In genomic region chr10:5387169-5387568, GRCh38 we compare ENCODE assay signal across 18 cellular contexts. TPM values are rescaled to one million over a fixed set of nuclear protein-coding genes. Genes with fewer than 3 reads are reported as not detected.
DNase-seq lines count a peak whose midpoint lies in the region; ATAC-seq lines count a peak whose summit lies in the region.
"Had no signal": no experiment of that assay in that cellular context is flagged by ENCODE, and none has a peak within 500 bp of the region (broad histone marks: within the 10 kb centered on the region; RNA-seq: fewer than 3 reads in every experiment).

No MANE protein-coding gene starts in this region.

- intact Hi-C loops in activated CD4-positive, alpha-beta T cell treated with anti-CD3 and anti-CD28 coated beads for 36 hours (cut with DNase I, micrococcal nuclease): no loop called here
- intact Hi-C loops in activated CD4-positive, alpha-beta T cell treated with anti-CD3 and anti-CD28 coated beads, Interleukin-2, amount 10 ng/mL, durations not matched to agents 24 days and 14 days (cut with micrococcal nuclease): no loop called here
- intact Hi-C loops in activated CD4-positive, alpha-beta memory T cell treated with anti-CD3 and anti-CD28 coated beads for 36 hours (cut with micrococcal nuclease): no loop called here

- ATAC-seq in activated CD4-positive, alpha-beta T cell treated with anti-CD3 and anti-CD28 coated beads for 36 hours: peak; percentile 60
- ATAC-seq in GM19351 (IDR thresholded peaks at IDR 0.05; ENCODE audit: unreplicated experiment): peak; percentile 51
- ATAC-seq in stimulated activated effector memory CD8-positive, alpha-beta T cell treated with anti-CD3 and anti-CD28 coated beads, Interleukin-12 subunit alpha, Interleukin-12 subunit beta, amount 100 ng/mL, for 72 hours: peak; percentile 50

- POLR2A ChIA-PET in activated CD4-positive, alpha-beta T cell treated with anti-CD3 and anti-CD28 coated beads for 36 hours (lab: Charles Lee): no interaction called here
- POLR2A ChIA-PET in activated CD4-positive, alpha-beta memory T cell treated with anti-CD3 and anti-CD28 coated beads for 36 hours (lab: Charles Lee): no interaction called here

- peaks cover 28% of the 10 kb centered on the region for H3K9me3 Mint-ChIP-seq in activated CD4-positive, alpha-beta T cell treated with anti-CD3 and anti-CD28 coated beads for 36 hours (ENCODE audit: low read depth)
- H3K9me3 Mint-ChIP-seq in activated CD4-positive, alpha-beta T cell treated with anti-CD3 and anti-CD28 coated beads, Interleukin-2, amount 10 ng/mL, durations not matched to agents 24 days and 14 days: peaks cover 29% of the 10 kb centered on the region
- H3K9me3 Mint-ChIP-seq in stimulated activated effector memory CD8-positive, alpha-beta T cell treated with anti-CD3 and anti-CD28 coated beads, Interleukin-12 subunit alpha, Interleukin-12 subunit beta, amount 100 ng/mL, for 72 hours: peaks cover 24% of the 10 kb centered on the region
- H3K9me3 Mint-ChIP-seq in activated CD4-positive, alpha-beta memory T cell treated with anti-CD3 and anti-CD28 coated beads for 36 hours: peaks cover 29% of the 10 kb centered on the region

- no peak for DNase-seq in activated CD4-positive, alpha-beta T cell treated with anti-CD3 and anti-CD28 coated beads for 36 hours
- DNase-seq in activated CD4-positive, alpha-beta T cell treated with anti-CD3 and anti-CD28 coated beads, Interleukin-2, amount 10 ng/mL, durations not matched to agents 24 days and 14 days: no peak
- DNase-seq in dermis blood vessel endothelial cell (peak; percentile 13), superior temporal gyrus (ENCODE audit: extremely low spot score) (no peak), NCI-H748 treated with DMSO at 0.1 percent for 48 hours (lab: John Stamatoyannopoulos, UW) (no peak)
- DNase-seq in stimulated activated effector memory CD8-positive, alpha-beta T cell treated with anti-CD3 and anti-CD28 coated beads, Interleukin-12 subunit alpha, Interleukin-12 subunit beta, amount 100 ng/mL, for 72 hours (ENCODE audit: low spot score in 2 of 2): no peak
- DNase-seq in activated CD4-positive, alpha-beta memory T cell treated with anti-CD3 and anti-CD28 coated beads for 36 hours: no peak
- DNase-seq: CD4-positive, alpha-beta T cell; CD8-positive, alpha-beta memory T cell; DMS 273 treated with DMSO at 0.1 percent for 48 hours; DMS79; EL; GDM1; GOT3; HFFc6 had no signal

- no peak overlapping the region for H3K27ac Mint-ChIP-seq in activated CD4-positive, alpha-beta T cell treated with anti-CD3 and anti-CD28 coated beads for 36 hours
- no peak overlapping the region for H3K27ac Mint-ChIP-seq in activated CD4-positive, alpha-beta T cell treated with anti-CD3 and anti-CD28 coated beads, Interleukin-2, amount 10 ng/mL, durations not matched to agents 24 days and 14 days
- H3K27ac Mint-ChIP-seq in stimulated activated effector memory CD8-positive, alpha-beta T cell treated with anti-CD3 and anti-CD28 coated beads, Interleukin-12 subunit alpha, Interleukin-12 subunit beta, amount 100 ng/mL, for 72 hours: no peak overlapping the region
- H3K27ac Mint-ChIP-seq in activated CD4-positive, alpha-beta memory T cell treated with anti-CD3 and anti-CD28 coated beads for 36 hours: no peak overlapping the region
- H3K27ac Mint-ChIP-seq: B cell; CD14-positive monocyte; CD4-positive, alpha-beta T cell; CD8-positive, alpha-beta memory T cell; HFFc6 had no signal

- no peaks in the 10 kb centered on the region for H3K36me3 Mint-ChIP-seq in activated CD4-positive, alpha-beta T cell treated with anti-CD3 and anti-CD28 coated beads for 36 hours (ENCODE audit: low read depth)
- no peaks in the 10 kb centered on the region for H3K36me3 Mint-ChIP-seq in activated CD4-positive, alpha-beta T cell treated with anti-CD3 and anti-CD28 coated beads, Interleukin-2, amount 10 ng/mL, durations not matched to agents 24 days and 14 days (ENCODE audit: low read depth)
- H3K36me3 Mint-ChIP-seq in stimulated activated effector memory CD8-positive, alpha-beta T cell treated with anti-CD3 and anti-CD28 coated beads, Interleukin-12 subunit alpha, Interleukin-12 subunit beta, amount 100 ng/mL, for 72 hours: no peaks in the 10 kb centered on the region
- peaks cover 8% of the 10 kb centered on the region for H3K36me3 Mint-ChIP-seq in activated CD4-positive, alpha-beta memory T cell treated with anti-CD3 and anti-CD28 coated beads for 36 hours
- H3K36me3 Mint-ChIP-seq: CD14-positive monocyte had no signal

- H3K27me3 Mint-ChIP-seq in activated CD4-positive, alpha-beta T cell treated with anti-CD3 and anti-CD28 coated beads for 36 hours: peaks cover 4% of the 10 kb centered on the region
- no peaks in the 10 kb centered on the region for H3K27me3 Mint-ChIP-seq in activated CD4-positive, alpha-beta T cell treated with anti-CD3 and anti-CD28 coated beads, Interleukin-2, amount 10 ng/mL, durations not matched to agents 24 days and 14 days
- peaks cover 5% of the 10 kb centered on the region for H3K27me3 Mint-ChIP-seq in activated CD4-positive, alpha-beta memory T cell treated with anti-CD3 and anti-CD28 coated beads for 36 hours

- no peak overlapping the region for H3K4me3 Mint-ChIP-seq in activated CD4-positive, alpha-beta T cell treated with anti-CD3 and anti-CD28 coated beads for 36 hours
- H3K4me3 Mint-ChIP-seq in activated CD4-positive, alpha-beta T cell treated with anti-CD3 and anti-CD28 coated beads, Interleukin-2, amount 10 ng/mL, durations not matched to agents 24 days and 14 days: no peak overlapping the region
- H3K4me3 Mint-ChIP-seq in stimulated activated effector memory CD8-positive, alpha-beta T cell treated with anti-CD3 and anti-CD28 coated beads, Interleukin-12 subunit alpha, Interleukin-12 subunit beta, amount 100 ng/mL, for 72 hours: no peak overlapping the region
- H3K4me3 Mint-ChIP-seq in activated CD4-positive, alpha-beta memory T cell treated with anti-CD3 and anti-CD28 coated beads for 36 hours: no peak overlapping the region
- H3K4me3 Mint-ChIP-seq: B cell; CD14-positive monocyte; CD4-positive, alpha-beta T cell; CD8-positive, alpha-beta memory T cell; HFFc6 had no signal

- H3K4me1 Mint-ChIP-seq in activated CD4-positive, alpha-beta T cell treated with anti-CD3 and anti-CD28 coated beads for 36 hours: no peaks in the 10 kb centered on the region
- H3K4me1 Mint-ChIP-seq in activated CD4-positive, alpha-beta T cell treated with anti-CD3 and anti-CD28 coated beads, Interleukin-2, amount 10 ng/mL, durations not matched to agents 24 days and 14 days: no peaks in the 10 kb centered on the region
- H3K4me1 Mint-ChIP-seq in stimulated activated effector memory CD8-positive, alpha-beta T cell treated with anti-CD3 and anti-CD28 coated beads, Interleukin-12 subunit alpha, Interleukin-12 subunit beta, amount 100 ng/mL, for 72 hours: no peaks in the 10 kb centered on the region
- H3K4me1 Mint-ChIP-seq in activated CD4-positive, alpha-beta memory T cell treated with anti-CD3 and anti-CD28 coated beads for 36 hours (ENCODE audit: low read depth): no peaks in the 10 kb centered on the region
- H3K4me1 Mint-ChIP-seq: B cell; CD14-positive monocyte; CD8-positive, alpha-beta memory T cell had no signal

- CTCF ChIA-PET in activated CD4-positive, alpha-beta T cell treated with anti-CD3 and anti-CD28 coated beads for 36 hours (lab: Charles Lee): interaction anchor here (0.9 to 1.6 kb wide), 3 partner anchors 17 to 537 kb away, joined by 3 to 8 read pairs (median 4); partner anchors contain the start of gene TUBAL3
- CTCF ChIA-PET in activated CD4-positive, alpha-beta memory T cell treated with anti-CD3 and anti-CD28 coated beads for 36 hours (lab: Charles Lee): interaction anchor here (1.3 to 2.8 kb wide), 3 partner anchors 96 to 537 kb away, joined by 3 to 16 read pairs (median 6); no protein-coding TSS in a partner anchor

RNA-seq across cellular contexts. Expression of gene TUBAL3, which starts 17.5 kb away (rescaled TPM):
- total RNA-seq in activated CD4-positive, alpha-beta T cell treated with anti-CD3 and anti-CD28 coated beads for 36 hours: not detected
- 0.14 TPM in 1 of 2 replicates, not detected in the other for total RNA-seq in activated CD4-positive, alpha-beta T cell treated with anti-CD3 and anti-CD28 coated beads, Interleukin-2, amount 10 ng/mL, durations not matched to agents 24 days and 14 days
- 0.28 and 0.34 TPM in 2 replicates for total RNA-seq in dermis blood vessel endothelial cell
- total RNA-seq in activated CD4-positive, alpha-beta memory T cell treated with anti-CD3 and anti-CD28 coated beads for 36 hours: not detected
- total RNA-seq: B cell; CD4-positive, alpha-beta T cell; CD8-positive, alpha-beta memory T cell; HFFc6 had no signal

RNA-seq across cellular contexts. Expression of gene UCN3, which starts 22.4 kb away (rescaled TPM):
- total RNA-seq in activated CD4-positive, alpha-beta T cell treated with anti-CD3 and anti-CD28 coated beads for 36 hours: not detected
- total RNA-seq in activated CD4-positive, alpha-beta T cell treated with anti-CD3 and anti-CD28 coated beads, Interleukin-2, amount 10 ng/mL, durations not matched to agents 24 days and 14 days: not detected in 2 replicates
- not detected in 2 replicates for total RNA-seq in dermis blood vessel endothelial cell
- not detected for total RNA-seq in activated CD4-positive, alpha-beta memory T cell treated with anti-CD3 and anti-CD28 coated beads for 36 hours
- total RNA-seq: B cell; CD4-positive, alpha-beta T cell; CD8-positive, alpha-beta memory T cell; HFFc6 had no signal

RNA-seq across cellular contexts. Expression of gene NET1, which starts 25.2 kb away (rescaled TPM):
- total RNA-seq in activated CD4-positive, alpha-beta T cell treated with anti-CD3 and anti-CD28 coated beads for 36 hours: 10 to 100 TPM; 27.8 to 34.8 TPM
- 35.1 and 40.3 TPM in 2 replicates for total RNA-seq in activated CD4-positive, alpha-beta T cell treated with anti-CD3 and anti-CD28 coated beads, Interleukin-2, amount 10 ng/mL, durations not matched to agents 24 days and 14 days
- total RNA-seq in dermis blood vessel endothelial cell: 21.1 and 34.8 TPM in 2 replicates
- 10 to 100 TPM; 25.3 to 25.6 TPM for total RNA-seq in activated CD4-positive, alpha-beta memory T cell treated with anti-CD3 and anti-CD28 coated beads for 36 hours
